8 cellular contexts compared by ENCODE assay signal in genomic region chr17:44636562-44636961, GRCh38. TPM values are rescaled to one million over a fixed set of nuclear protein-coding genes. Genes with fewer than 3 reads are reported as not detected.
DNase-seq lines count a peak whose midpoint lies in the region; ATAC-seq, FAIRE-seq and TF ChIP-seq lines count a peak whose summit lies in the region.

No MANE protein-coding gene starts in this region.

- no peak overlapping the region for H3K18ac ChIP-seq in H1 (ENCODE audit: extremely low read depth, low read length)

- no peak overlapping the region for H2AK5ac ChIP-seq in H1 (ENCODE audit: low read depth, low read length)

- no peak for TF ChIP-seq POLR2A in H1 (IDR thresholded peaks at IDR 0.05; ENCODE audit: control extremely low read depth in 1 of 2, low read depth in 2 of 2, low read length in 2 of 2)

- no peak overlapping the region for H2BK120ac ChIP-seq in H1 (replicated peaks; ENCODE audit: low read depth, low read length)

- no peaks in the 10 kb centered on the region for H4K20me1 ChIP-seq in H1 (replicated peaks in 1 of 2; ENCODE audit: control insufficient read depth in 1 of 2, insufficient read depth in 2 of 2, low read length in 2 of 2)

- peak; percentile 68 to 70 for TF ChIP-seq RAD21 in H1 (IDR thresholded peaks at IDR 0.05 in 1 of 2, conservative IDR thresholded peaks at IDR 0.05 in 1 of 2; ENCODE audit: low read depth in 2 of 2, low read length in 2 of 2)

- H2BK12ac ChIP-seq in H1 (ENCODE audit: low read depth, low read length): no peak overlapping the region

- H3K9me3 ChIP-seq in H1 (ENCODE audit: insufficient read depth in 2 of 2, low read depth in 1 of 2, low read length in 1 of 2): no peaks in the 10 kb centered on the region

- DNase-seq in NCI-H146 (lab: John Stamatoyannopoulos, UW) (peak; percentile 19), NCI-H146 treated with DMSO at 0.1 percent for 48 hours (lab: John Stamatoyannopoulos, UW; ENCODE audit: unreplicated experiment) (no peak), NCI-H82 (lab: John Stamatoyannopoulos, UW) (peak; percentile 49), H1 (ENCODE audit: low read depth in 1 of 2, low spot score in 2 of 2) (no peak), neural crest cell (ENCODE audit: low read depth, low spot score) (no peak)
- DNase-seq in activated CD4-positive, alpha-beta T cell treated with anti-CD3 and anti-CD28 coated beads, Interleukin-2, amount 50 U/mL, for 48 hours: no peak

- no peaks in the 10 kb centered on the region for H3K36me3 ChIP-seq in H1 (ENCODE audit: control insufficient read depth in 2 of 4, insufficient read depth in 4 of 4, low read length in 3 of 4)

- ATAC-seq in HG03432 (IDR thresholded peaks at IDR 0.05; ENCODE audit: unreplicated experiment) (no peak), GM19455 (IDR thresholded peaks at IDR 0.05; ENCODE audit: unreplicated experiment) (no peak)

- no peak overlapping the region for H3K23ac ChIP-seq in H1 (ENCODE audit: insufficient read length)

- 88% methylated on average over 1 of the region's 1 CpG; no CpG with 5 or more reads in 1 of the 2 experiments for WGBS in H1 (ENCODE audit: extremely low coverage in 1 of 2, insufficient coverage in 1 of 2, insufficient read length in 1 of 2, insufficient replicate concordance in 2 of 2, low coverage in 1 of 2, low lambda C conversion rate in 2 of 2, missing lambda C conversion rate in 1 of 2), 2 experiments

- no peak overlapping the region for H3K4ac ChIP-seq in H1 (replicated peaks; ENCODE audit: insufficient read length, low read depth, low read length)

- CTCF ChIA-PET in H1 (lab: Charles Lee; ENCODE audit: partially characterized antibody): interaction anchor here (0.9 to 10.8 kb wide), 18 partner anchors 9 to 267 kb away, joined by 3 to 84 read pairs (median 4); partner anchors contain the start of gene MEIOC

- H3K9me3 Mint-ChIP-seq in neural crest cell: no peaks in the 10 kb centered on the region

- no peak overlapping the region for H2BK5ac ChIP-seq in H1 (ENCODE audit: low read depth, low read length)

- no peaks in the 10 kb centered on the region for H3K79me1 ChIP-seq in H1 (ENCODE audit: low read depth, low read length)

- H4K5ac ChIP-seq in H1 (ENCODE audit: insufficient read length, low read depth, low read length): no peak overlapping the region

- H2BK15ac ChIP-seq in H1 (ENCODE audit: low read length): no peak overlapping the region

- H4K8ac ChIP-seq in H1 (ENCODE audit: extremely low read depth, insufficient read depth, low read length): no peak overlapping the region

- no peaks in the 10 kb centered on the region for H3K79me2 ChIP-seq in H1 (ENCODE audit: control insufficient read depth in 1 of 2, insufficient read depth in 2 of 2, low read length in 2 of 2)

- no peaks in the 10 kb centered on the region for H3K4me1 Mint-ChIP-seq in neural crest cell

- no peak overlapping the region for H3K4me3 Mint-ChIP-seq in neural crest cell

- H3K27me3 ChIP-seq in H1 (replicated peaks in 1 of 4; ENCODE audit: control insufficient read depth in 3 of 4, extremely low read depth in 1 of 4, insufficient read depth in 3 of 4, low read length in 3 of 4): no peaks in the 10 kb centered on the region

- H3K27ac ChIP-seq in H1 (ENCODE audit: low read depth, low read length): no peak overlapping the region

- H3K56ac ChIP-seq in H1 (replicated peaks; ENCODE audit: insufficient read length, low read depth, low read length): no peak overlapping the region

- no peak overlapping the region for H2BK20ac ChIP-seq in H1 (ENCODE audit: low read length)

- no peak for TF ChIP-seq EP300 in H1 (IDR thresholded peaks at IDR 0.05; ENCODE audit: borderline replicate concordance in 1 of 2, low read depth in 2 of 2, low read length in 2 of 2)

- H2AFZ ChIP-seq in H1 (ENCODE audit: low read length): no peak overlapping the region

- FAIRE-seq in H1 (lab: Jason Lieb, UNC): no peak

- POLR2A ChIA-PET in H1 (lab: Charles Lee; ENCODE audit: partially characterized antibody): no interaction called here

- H3K27ac Mint-ChIP-seq in neural crest cell (ENCODE audit: unreplicated experiment): no peak overlapping the region

- H3K4me2 ChIP-seq in H1 (ENCODE audit: insufficient read depth in 1 of 2, low read depth in 2 of 2, low read length in 2 of 2): no peak overlapping the region

- H3K4me1 ChIP-seq in H1 (replicated peaks in 1 of 4; ENCODE audit: control insufficient read depth in 3 of 4, insufficient read depth in 4 of 4, low read length in 3 of 4): 0 out of 7 replicates have a peak, but pooled peaks cover 0 to 2% (median 0%) of the 10 kb centered on the region in 4 experiments

- H3K27me3 Mint-ChIP-seq in neural crest cell (ENCODE audit: low read depth): peaks cover 5% of the 10 kb centered on the region

- no peak overlapping the region for H4K91ac ChIP-seq in H1 (replicated peaks; ENCODE audit: insufficient read length, low read length)

- no peak overlapping the region for H3K4me3 ChIP-seq in H1 (ENCODE audit: extremely low read depth in 1 of 4, insufficient read depth in 2 of 4, low read depth in 3 of 4, low read length in 4 of 4)

- no peak overlapping the region for H3K9ac ChIP-seq in H1 (replicated peaks in 1 of 4; ENCODE audit: extremely low read depth in 1 of 4, low read depth in 3 of 4, low read length in 3 of 4)

- H3K14ac ChIP-seq in H1 (ENCODE audit: insufficient read length): no peak overlapping the region

- TF ChIP-seq CTCF in H1 (IDR thresholded peaks at IDR 0.05; ENCODE audit: control extremely low read depth in 1 of 3, insufficient read depth in 1 of 3, low read depth in 1 of 3, low read length in 3 of 3) (peak in 2 of 3 experiments; percentile 11 to 16; a peak in 2 of 4 replicates), neural crest cell (conservative IDR thresholded peaks at IDR 0.05) (peak; percentile 68)

- H3K23me2 ChIP-seq in H1 (ENCODE audit: low read depth, low read length): no peaks in the 10 kb centered on the region

- no peaks in the 10 kb centered on the region for H3K36me3 Mint-ChIP-seq in neural crest cell (ENCODE audit: low read depth)

TF ChIP-seq in H1, 55 proteins besides CTCF, POLR2A, EP300 and RAD21:
- TF ChIP-seq ATF3 (IDR thresholded peaks at IDR 0.05; ENCODE audit: insufficient read depth, low read depth, low read length) (no peak), CEBPB (IDR thresholded peaks at IDR 0.05; ENCODE audit: low read depth, low read length) (peak; percentile 85)

RNA-seq across cellular contexts. Expression of gene MEIOC, which starts 19.7 kb away (rescaled TPM):
- 3.6 and 4.8 TPM in 2 replicates for total RNA-seq in H1 (2021; fragmentation: NEBNext Ultra II Directional; extraction: Animal tissue kit (Norgen Biotek cat#: 25700))
- 3.0 and 4.2 TPM in 2 replicates for polyA plus RNA-seq in H1 (2011; rRNA removed)
- polyA plus RNA-seq in H1 (2011; cell fraction: cytosol; rRNA removed): 3.7 TPM
- polyA plus RNA-seq in H1 (2011; cell fraction: nucleus; rRNA removed): 1.7 TPM
- polyA plus RNA-seq in H1 (2012, experiment 1 of 2): 2.0 to 4.6 TPM (median 4.2 TPM) in 4 replicates
- polyA plus RNA-seq in H1 (2012, experiment 2 of 2): 0.51 TPM
- polyA plus RNA-seq in H1 (2013, experiment 1 of 2): 2.4 TPM
- polyA plus RNA-seq in H1 (2013, experiment 2 of 2): 2.5 TPM
- 4.6 and 17.2 TPM in 2 replicates for polyA minus RNA-seq in H1 (2011; rRNA and poly(A)+ RNA removed)
- polyA minus RNA-seq in H1 (2011; cell fraction: cytosol; rRNA and poly(A)+ RNA removed): 10.7 TPM
- 13.1 TPM for polyA minus RNA-seq in H1 (2011; cell fraction: nucleus; rRNA and poly(A)+ RNA removed)
- 0.70 and 1.3 TPM in 2 replicates for total RNA-seq in neural crest cell

RNA-seq across cellular contexts. Expression of gene CCDC43, which starts 53.0 kb away (rescaled TPM):
- 33.2 and 38.1 TPM in 2 replicates for total RNA-seq in H1 (2021; fragmentation: NEBNext Ultra II Directional; extraction: Animal tissue kit (Norgen Biotek cat#: 25700))
- polyA plus RNA-seq in H1 (2011; rRNA removed): 4.0 and 4.9 TPM in 2 replicates
- 10.3 TPM for polyA plus RNA-seq in H1 (2011; cell fraction: cytosol; rRNA removed)
- polyA plus RNA-seq in H1 (2011; cell fraction: nucleus; rRNA removed): 3.1 TPM
- 19.3 to 35.8 TPM (median 23.8 TPM) in 4 replicates for polyA plus RNA-seq in H1 (2012, experiment 1 of 2)
- polyA plus RNA-seq in H1 (2012, experiment 2 of 2): 5.2 TPM
- 28.4 TPM for polyA plus RNA-seq in H1 (2013, experiment 1 of 2)
- polyA plus RNA-seq in H1 (2013, experiment 2 of 2): 28.6 TPM
- 7.2 and 12.3 TPM in 2 replicates for polyA minus RNA-seq in H1 (2011; rRNA and poly(A)+ RNA removed)
- 9.2 TPM for polyA minus RNA-seq in H1 (2011; cell fraction: cytosol; rRNA and poly(A)+ RNA removed)
- polyA minus RNA-seq in H1 (2011; cell fraction: nucleus; rRNA and poly(A)+ RNA removed): 13.2 TPM
- 29.0 and 32.8 TPM in 2 replicates for total RNA-seq in neural crest cell

Comparison
In these comparisons a context has a peak if more than half of its experiments do, and no peak if none do; other contexts are left out.
1. DNase-seq: peak in NCI-H146 (single experiment) and NCI-H82 (single experiment); none in NCI-H146 treated with DMSO at 0.1 percent for 48 hours (single experiment), H1 (0 of 2), neural crest cell (single experiment) and activated CD4-positive, alpha-beta T cell treated with anti-CD3 and anti-CD28 coated beads, Interleukin-2, amount 50 U/mL, for 48 hours (0 of 2).